Comparison of ENCODE assay signal across 8 cellular contexts in genomic region chr9:34612788-34613390, GRCh38. TPM values are rescaled to one million over a fixed set of nuclear protein-coding genes. Genes with fewer than 3 reads are reported as not detected.
DNase-seq lines count a peak whose midpoint lies in the region; ATAC-seq and TF ChIP-seq lines count a peak whose summit lies in the region.

No MANE protein-coding gene starts in this region.

- no peaks in the 10 kb centered on the region for H3K27me3 ChIP-seq in foreskin keratinocyte
- no peaks in the 10 kb centered on the region for H3K27me3 ChIP-seq in neuron (ENCODE audit: insufficient read depth, low read length)
- H3K27me3 ChIP-seq in thoracic aorta (replicated peaks; ENCODE audit: insufficient read depth), result no peaks in the 10 kb centered on the region

- H3K4me3 ChIP-seq in neuron (ENCODE audit: low read length) (peak overlapping the region; percentile 60), thoracic aorta (peak overlapping the region; percentile 85)

- no peaks in the 10 kb centered on the region for H3K9me3 ChIP-seq in neuron (ENCODE audit: low read length)
- H3K9me3 ChIP-seq in thoracic aorta, result no peaks in the 10 kb centered on the region

- peak overlapping the region; percentile 65 for H2AFZ ChIP-seq in neuron (ENCODE audit: low read depth, low read length)

- TF ChIP-seq CTCF in foreskin keratinocyte (conservative IDR thresholded peaks at IDR 0.05), result peak; percentile 88
- TF ChIP-seq CTCF in thoracic aorta (IDR thresholded peaks at IDR 0.05), result peak; percentile 78

- H3K36me3 ChIP-seq in neuron (ENCODE audit: insufficient read depth, low read length), result peaks cover 40% of the 10 kb centered on the region
- peaks cover 39% of the 10 kb centered on the region for H3K36me3 ChIP-seq in thoracic aorta

- no peak overlapping the region for H3K27ac ChIP-seq in foreskin keratinocyte
- H3K27ac ChIP-seq in thoracic aorta, result peak overlapping the region in 1 of 2 donors; percentile 32

- H3K4me1 ChIP-seq in foreskin keratinocyte (no peaks in the 10 kb centered on the region), neuron (ENCODE audit: insufficient read depth, low read length) (peaks cover 12% of the 10 kb centered on the region), thoracic aorta (ENCODE audit: control insufficient read depth in 1 of 2, low read depth in 2 of 2) (peaks cover 4 to 23% of the 10 kb centered on the region in 2 donors)

- ATAC-seq in foreskin keratinocyte (peak; percentile 55), thoracic aorta (ENCODE audit: insufficient number of reproducible peaks, low FRiP score, low read depth) (peak; percentile 66)

- peak; percentile 60 for DNase-seq in NCI-H2029 (lab: John Stamatoyannopoulos, UW)
- no peak for DNase-seq in NCI-H2029 treated with DMSO at 0.1 percent for 48 hours (lab: John Stamatoyannopoulos, UW)
- peak; percentile 84 to 87 for DNase-seq in Kasumi-1 (lab: John Stamatoyannopoulos, UW)
- peak; percentile 13 to 70 for DNase-seq in SHP77 (lab: John Stamatoyannopoulos, UW)
- peak; percentile 67 for DNase-seq in activated gamma-delta T cell treated with anti-CD3 and anti-CD28 coated beads, Interleukin-2, amount 50 U/mL, for 16 hours (ENCODE audit: low read depth)
- DNase-seq in foreskin keratinocyte, result peak; percentile 66 to 80
- DNase-seq in thoracic aorta (ENCODE audit: low spot score), result no peak

RNA-seq across cellular contexts. Expression of gene RPP25L, which starts 1.0 kb away (rescaled TPM):
- total RNA-seq in foreskin keratinocyte (21.1 and 24.3 TPM in 2 replicates), thoracic aorta (1 to 10 TPM; 5.5 to 8.7 TPM)
- 28.4 and 33.1 TPM in 2 replicates for polyA plus RNA-seq in foreskin keratinocyte

RNA-seq across cellular contexts. Expression of gene DCTN3, which starts 7.4 kb away (rescaled TPM):
- total RNA-seq in foreskin keratinocyte, result 72.4 and 80.9 TPM in 2 replicates
- polyA plus RNA-seq in foreskin keratinocyte, result 133 and 137 TPM in 2 replicates
- 10 to 100 TPM; 48.1 to 70.4 TPM for total RNA-seq in thoracic aorta

RNA-seq across cellular contexts. Expression of gene ARID3C, which starts 16.0 kb away (rescaled TPM):
- total RNA-seq in foreskin keratinocyte (0.07 and 0.17 TPM in 2 replicates), thoracic aorta (not detected)
- polyA plus RNA-seq in foreskin keratinocyte, result 0.07 and 0.13 TPM in 2 replicates

RNA-seq across cellular contexts. Expression of gene CNTFR, which starts 23.4 kb away (rescaled TPM):
- total RNA-seq in foreskin keratinocyte (not detected in 2 replicates), thoracic aorta (10 to 100 TPM in 1 of 2 donors, 1 to 10 TPM in 1; 8.7 to 13.7 TPM)
- polyA plus RNA-seq in foreskin keratinocyte, result not detected in 2 replicates

RNA-seq across cellular contexts. Expression of gene SIGMAR1, which starts 24.7 kb away (rescaled TPM):
- total RNA-seq in foreskin keratinocyte (134 and 155 TPM in 2 replicates), thoracic aorta (100 to 1,000 TPM in 1 of 2 donors, 10 to 100 TPM in 1; 77.0 to 131 TPM)
- polyA plus RNA-seq in foreskin keratinocyte, result 175 and 195 TPM in 2 replicates

Comparison
In these comparisons a context has a peak if more than half of its experiments do, and no peak if none do; other contexts are left out.
1. DNase-seq: peak in NCI-H2029 (single experiment), Kasumi-1 (2 of 2), SHP77 (2 of 2), activated gamma-delta T cell treated with anti-CD3 and anti-CD28 coated beads, Interleukin-2, amount 50 U/mL, for 16 hours (single experiment) and foreskin keratinocyte (2 of 2); none in NCI-H2029 treated with DMSO at 0.1 percent for 48 hours (single experiment) and thoracic aorta (single experiment).